29 cellular contexts compared by ENCODE assay signal in the genomic region with DNA sequence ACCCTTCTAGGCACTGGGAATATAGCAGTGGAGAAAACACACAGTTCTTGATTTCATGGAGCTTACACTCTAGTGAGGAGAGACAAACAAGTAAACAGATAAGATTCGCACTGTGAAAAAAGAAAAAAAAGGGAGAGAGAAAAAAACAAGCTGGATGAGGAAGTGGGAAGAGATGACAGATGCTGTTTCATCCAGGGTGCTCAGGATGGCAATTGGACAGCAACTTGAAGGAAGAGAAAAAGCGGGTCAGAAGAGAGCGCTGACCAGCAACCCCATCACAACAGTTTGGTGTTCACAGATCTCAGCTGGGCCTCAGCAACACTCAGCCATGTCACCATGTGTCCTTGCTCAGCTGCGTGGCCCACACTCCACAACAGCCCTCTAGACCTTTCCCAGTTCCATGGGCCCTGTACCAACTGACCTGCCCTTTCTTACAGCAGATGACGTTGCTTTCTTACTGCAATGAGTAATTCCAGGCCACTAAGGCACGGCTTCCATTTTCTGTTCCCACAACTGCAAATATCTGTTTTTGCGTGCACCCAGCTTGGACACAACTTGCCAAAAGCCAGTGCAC.
"Had no signal": no experiment of that assay in that cellular context is flagged by ENCODE, and none has a peak within 500 bp of the region (broad histone marks: within the 10 kb centered on the region; RNA-seq: fewer than 3 reads in every experiment).

No MANE protein-coding gene starts in this region.

- H3K9me3 ChIP-seq: esophagus squamous epithelium, gastroesophageal sphincter had no signal

- FAIRE-seq: astrocyte, bronchial epithelial cell had no signal

- DNase-seq: activated B cell treated with CpG ODN at 0.5 μM for 24 hours; activated CD4-positive, alpha-beta T cell treated with anti-CD3 and anti-CD28 coated beads for 48 hours; activated CD8-positive, alpha-beta memory T cell treated with anti-CD3 and anti-CD28 coated beads for 24 hours; activated CD8-positive, alpha-beta T cell treated with anti-CD3 and anti-CD28 coated beads for 36 hours; activated effector memory CD4-positive, alpha-beta T cell treated with Interleukin-2 at 50 U/mL for 16 hours; activated gamma-delta T cell treated with Interleukin-2 at 50 U/mL for 16 hours; activated naive CD4-positive, alpha-beta T cell treated with anti-CD3 and anti-CD28 coated beads, Interleukin-2, amount 50 U/mL, for 16 hours; activated naive CD4-positive, alpha-beta T cell treated with Interleukin-2 at 50 U/mL for 16 hours; activated T-cell treated with anti-CD3 and anti-CD28 coated beads, Interleukin-2, amount 50 U/mL, for 4 hours; amniotic stem cell; anterior cingulate cortex; brain microvascular endothelial cell; cortex of kidney; dermis blood vessel endothelial cell; effector CD4-positive, alpha-beta T cell; effector memory CD8-positive, alpha-beta T cell; erythroblast; esophagus squamous epithelium; foreskin melanocyte; head of caudate nucleus; T-helper 1 cell; T-helper 17 cell; T1000; WERI-Rb-1 had no signal

- H3K27ac ChIP-seq: brain microvascular endothelial cell, esophagus squamous epithelium, gastroesophageal sphincter, WERI-Rb-1 had no signal

- ATAC-seq: activated CD4-positive, CD25-positive, alpha-beta regulatory T cell treated with anti-CD3 and anti-CD28 coated beads, Interleukin-2, amount 50 U/mL, for 24 hours; activated CD8-positive, alpha-beta T cell treated with anti-CD3 and anti-CD28 coated beads for 36 hours; activated T-cell treated with anti-CD3 and anti-CD28 coated beads, Interleukin-2, amount 50 U/mL, for 4 hours; activated T-helper 17 cell treated with anti-CD3 and anti-CD28 coated beads, Interleukin-2, amount 50 U/mL, for 72 hours; effector memory CD8-positive, alpha-beta T cell; gastroesophageal sphincter; T-helper 17 cell had no signal

- H3K27me3 ChIP-seq: brain microvascular endothelial cell had no signal

- H3K36me3 ChIP-seq: brain microvascular endothelial cell, esophagus squamous epithelium, gastroesophageal sphincter, WERI-Rb-1 had no signal

- H3K4me1 ChIP-seq: esophagus squamous epithelium had no signal

- H3K4me3 ChIP-seq: esophagus squamous epithelium, gastroesophageal sphincter had no signal
